25 cellular contexts compared by ENCODE assay signal in genomic region chr7:4772306-4772705, GRCh38.
"Had no signal": no experiment of that assay in that cellular context is flagged by ENCODE, and none has a peak within 500 bp of the region (broad histone marks: within the 10 kb centered on the region; RNA-seq: fewer than 3 reads in every experiment).

No MANE protein-coding gene starts in this region.

- H3K4me2 ChIP-seq: hepatocyte had no signal

- H3K27ac Mint-ChIP-seq: natural killer cell treated with Interleukin-12 subunit alpha and Interleukin-12 subunit beta and Interleukin-15 and Interleukin-18, amount 100 ng/mL, for 72 hours; stimulated activated naive CD8-positive, alpha-beta T cell treated with anti-CD3 and anti-CD28 coated beads, Interleukin-15, Interleukin-2, amounts not matched to agents 100 ng/mL and 50 ng/mL, for 24 hours had no signal

- H2AFZ ChIP-seq: hepatocyte had no signal

- DNase-seq: heart right ventricle; islet precursor cell; left ventricle myocardium inferior; midbrain; mucosa of descending colon; naive thymus-derived CD4-positive, alpha-beta T cell; nucleus accumbens; pancreas; right lobe of liver; stimulated activated CD4-positive, alpha-beta T cell treated with anti-CD3 and anti-CD28 coated beads, Interleukin-12 subunit alpha, Interleukin-12 subunit beta, amount 100 ng/mL, for 4 hours; stimulated activated CD4-positive, alpha-beta T cell treated with anti-CD3 and anti-CD28 coated beads, Interleukin-15, amount 100 ng/mL, for 24 hours; stimulated activated CD4-positive, alpha-beta T cell treated with anti-CD3 and anti-CD28 coated beads, Interleukin-2, amount 100 ng/mL, for 24 hours; stimulated activated CD4-positive, alpha-beta T cell treated with anti-CD3 and anti-CD28 coated beads, Interleukin-4, amount 100 ng/mL, for 1 hour; stimulated activated naive CD4-positive, alpha-beta T cell; substantia nigra; testis; thyroid gland; transverse colon had no signal

- H3K4me3 Mint-ChIP-seq: naive thymus-derived CD4-positive, alpha-beta T cell; natural killer cell treated with Interleukin-12 subunit alpha and Interleukin-12 subunit beta and Interleukin-15 and Interleukin-18, amount 100 ng/mL, for 72 hours; stimulated activated naive CD8-positive, alpha-beta T cell treated with anti-CD3 and anti-CD28 coated beads, Interleukin-15, Interleukin-2, amounts not matched to agents 100 ng/mL and 50 ng/mL, for 24 hours had no signal

- H3K27me3 ChIP-seq: heart right ventricle, hepatocyte, pancreas, right lobe of liver, testis, thyroid gland, transverse colon, upper lobe of left lung had no signal

- H3K36me3 ChIP-seq: left ventricle myocardium inferior, pancreas, prostate gland, right lobe of liver, thyroid gland, transverse colon had no signal

- H3K27ac ChIP-seq: heart right ventricle, hepatocyte, left ventricle myocardium inferior, pancreas, prostate gland, right lobe of liver, skin epidermis, testis, thyroid gland, upper lobe of left lung had no signal

- H3K36me3 Mint-ChIP-seq: natural killer cell treated with Interleukin-12 subunit alpha and Interleukin-12 subunit beta and Interleukin-15 and Interleukin-18, amount 100 ng/mL, for 72 hours had no signal

- H3K4me3 ChIP-seq: heart right ventricle, hepatocyte, left ventricle myocardium inferior, lung, mucosa of descending colon, pancreas, prostate gland, right lobe of liver, skin epidermis, testis, thyroid gland, transverse colon, upper lobe of left lung had no signal

- H3K9me3 ChIP-seq: heart right ventricle, left ventricle myocardium inferior, mucosa of descending colon, pancreas, prostate gland, right lobe of liver, testis, thyroid gland, transverse colon, upper lobe of left lung had no signal

- ATAC-seq: heart right ventricle; mucosa of descending colon; naive thymus-derived CD4-positive, alpha-beta T cell; natural killer cell treated with Interleukin-12 subunit alpha and Interleukin-12 subunit beta and Interleukin-15 and Interleukin-18, amount 100 ng/mL, for 72 hours; pancreas; right lobe of liver had no signal

- H3K27me3 Mint-ChIP-seq: naive thymus-derived CD4-positive, alpha-beta T cell; natural killer cell treated with Interleukin-12 subunit alpha and Interleukin-12 subunit beta and Interleukin-15 and Interleukin-18, amount 100 ng/mL, for 72 hours; stimulated activated naive CD8-positive, alpha-beta T cell treated with anti-CD3 and anti-CD28 coated beads, Interleukin-15, Interleukin-2, amounts not matched to agents 100 ng/mL and 50 ng/mL, for 24 hours had no signal

- H3K9me3 Mint-ChIP-seq: naive thymus-derived CD4-positive, alpha-beta T cell; natural killer cell treated with Interleukin-12 subunit alpha and Interleukin-12 subunit beta and Interleukin-15 and Interleukin-18, amount 100 ng/mL, for 72 hours; stimulated activated naive CD8-positive, alpha-beta T cell treated with anti-CD3 and anti-CD28 coated beads, Interleukin-15, Interleukin-2, amounts not matched to agents 100 ng/mL and 50 ng/mL, for 24 hours had no signal
